Comparison of ENCODE assay signal across 9 cellular contexts in genomic region chr12:116525418-116526001, GRCh38. TPM values are rescaled to one million over a fixed set of nuclear protein-coding genes. Genes with fewer than 3 reads are reported as not detected.
DNase-seq lines count a peak whose midpoint lies in the region; TF ChIP-seq lines count a peak whose summit lies in the region.
"Had no signal": no experiment of that assay in that cellular context is flagged by ENCODE, and none has a peak within 500 bp of the region (broad histone marks: within the 10 kb centered on the region; RNA-seq: fewer than 3 reads in every experiment).

No MANE protein-coding gene starts in this region.

- TF ChIP-seq POLR2A in ovary (IDR thresholded peaks at IDR 0.05) = no peak

- peak; percentile 93 for DNase-seq in AG10803 (ENCODE audit: low read depth)
- DNase-seq in RKO (ENCODE audit: low spot score) = peak; percentile 62
- DNase-seq in fibroblast of the conjunctiva (ENCODE audit: low read depth) = peak; percentile 89
- DNase-seq in ovary = peak; percentile 63 to 81 (median 66)
- no peak for DNase-seq in NCI-H82 (lab: John Stamatoyannopoulos, UW)
- no peak for DNase-seq in OCI-M2 (lab: John Stamatoyannopoulos, UW; ENCODE audit: unreplicated experiment)
- no peak for DNase-seq in NCI-H69 (lab: John Stamatoyannopoulos, UW)
- DNase-seq in NCI-H526 (lab: John Stamatoyannopoulos, UW) = no peak
- DNase-seq: activated CD4-positive, alpha-beta T cell treated with anti-CD3 and anti-CD28 coated beads, Interleukin-2, amount 10 ng/mL, durations not matched to agents 7 days and 5 days had no signal

- no peak for TF ChIP-seq EP300 in ovary (IDR thresholded peaks at IDR 0.05)

- intact Hi-C loops in ovary (cut with DNase I) = no loop called here

- TF ChIP-seq CTCF in AG10803 (conservative IDR thresholded peaks at IDR 0.05; ENCODE audit: low read length) = no peak
- TF ChIP-seq CTCF in ovary (IDR thresholded peaks at IDR 0.05) = no peak

- H3K27me3 ChIP-seq in ovary = no peaks in the 10 kb centered on the region

- H3K36me3 ChIP-seq in ovary = no peaks in the 10 kb centered on the region

- H3K9me3 ChIP-seq in ovary = no peaks in the 10 kb centered on the region

- H3K4me1 ChIP-seq in ovary (ENCODE audit: insufficient read depth) = peaks cover 6% of the 10 kb centered on the region

- H3K27ac ChIP-seq in ovary = no peak overlapping the region

- H3K4me3 ChIP-seq in AG10803 (ENCODE audit: low read length) (peak overlapping the region; percentile 52), ovary (peak overlapping the region; percentile 2)

- 9 to 23% (median 16%) methylated on average over 15 of the region's 15 CpGs for WGBS in ovary, 3 donors

RNA-seq across cellular contexts. Expression of gene MAP1LC3B2, which starts 33.7 kb away (rescaled TPM):
- total RNA-seq in ovary = 1 to 10 TPM in 6 of 7 donors, under 1 TPM in 1; 0.80 to 9.9 (median 3.1) TPM
- polyA plus RNA-seq in ovary = 1 to 10 TPM; 2.1 to 2.2 TPM

Comparison
In these comparisons a context has a peak if more than half of its experiments do, and no peak if none do; other contexts are left out.
1. DNase-seq: peak in AG10803 (single experiment), RKO (single experiment), fibroblast of the conjunctiva (single experiment) and ovary (5 of 5); none in NCI-H82 (single experiment), OCI-M2 (single experiment), NCI-H69 (single experiment) and NCI-H526 (0 of 2).